Comparison of ENCODE assay signal across 12 cellular contexts in the genomic region with DNA sequence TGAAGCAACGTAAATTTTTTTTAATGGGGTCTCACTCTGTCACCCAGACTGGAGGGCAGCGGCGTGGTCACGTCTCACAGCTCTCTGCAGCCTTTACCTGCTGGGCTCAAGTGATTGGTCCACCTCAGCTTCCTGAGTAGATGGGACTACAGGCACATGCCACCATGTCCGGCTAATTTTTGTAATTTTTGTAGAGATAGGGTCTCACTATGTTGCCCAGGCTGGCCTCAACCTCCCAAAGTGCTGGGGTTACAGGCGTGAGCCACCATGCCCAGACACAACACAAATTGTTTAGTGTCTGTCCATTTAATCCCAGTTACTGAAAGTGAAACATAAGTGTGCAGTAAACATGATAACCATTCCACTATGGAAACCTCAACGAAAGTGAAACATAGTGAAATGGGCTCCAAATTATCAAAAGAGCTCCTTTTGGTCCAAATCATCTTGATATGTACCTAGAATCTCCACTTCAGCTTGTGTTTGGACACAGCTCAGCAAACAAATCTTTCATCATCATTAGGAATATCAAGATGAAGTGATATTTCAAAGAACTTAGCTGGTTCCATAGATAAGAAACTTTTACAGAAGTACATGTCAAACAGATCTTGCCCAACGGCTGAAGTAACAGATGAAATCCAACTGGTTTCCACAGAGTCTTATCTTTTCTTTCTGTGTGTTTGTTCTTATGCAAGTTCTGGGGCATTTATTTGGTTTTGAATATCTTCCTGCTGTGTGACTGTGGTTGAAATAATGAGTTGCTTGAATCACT. TPM values are rescaled to one million over a fixed set of nuclear protein-coding genes. Genes with fewer than 3 reads are reported as not detected.
A peak's percentile ranks its signal among the peaks of the same experiment; 100 is the strongest.
DNase-seq lines count a peak whose midpoint lies in the region; ATAC-seq, FAIRE-seq and TF ChIP-seq lines count a peak whose summit lies in the region.
"Had no signal": no experiment of that assay in that cellular context is flagged by ENCODE, and none has a peak within 500 bp of the region (broad histone marks: within the 10 kb centered on the region; RNA-seq: fewer than 3 reads in every experiment).

No MANE protein-coding gene starts in this region.

- FAIRE-seq in HepG2 (lab: Jason Lieb, UNC) = peak; percentile 96
- FAIRE-seq: A204.1 had no signal

- H3K4me3 ChIP-seq in SK-N-SH (ENCODE audit: low read depth in 2 of 2, low read length in 1 of 2) = no peak overlapping the region
- H3K4me3 ChIP-seq in HepG2 (replicated peaks in 1 of 3; ENCODE audit: insufficient read depth in 1 of 3, low read depth in 2 of 3, low read length in 3 of 3) = peak overlapping the region in 2 of 3 experiments; percentile 14 to 24; a peak in 3 of 6 replicates
- no peak overlapping the region for H3K4me3 ChIP-seq in upper lobe of right lung

- H4K20me1 ChIP-seq in SK-N-SH (ENCODE audit: insufficient read depth) (no peaks in the 10 kb centered on the region), HepG2 (ENCODE audit: insufficient read depth, low read length) (no peaks in the 10 kb centered on the region)

- TF ChIP-seq RAD21 in SK-N-SH (IDR thresholded peaks at IDR 0.05; ENCODE audit: low read length) (no peak), HepG2 (CRISPR knock-in tag; IDR thresholded peaks at IDR 0.05) (no peak)

- H3K4me2 ChIP-seq in SK-N-SH (no peak overlapping the region), HepG2 (ENCODE audit: low read depth, low read length) (peak overlapping the region; percentile 25)

- ATAC-seq in SK-N-SH treated with all-trans-retinoic acid at 6 μM for 48 hours (no peak), HepG2 (peak; percentile 63), upper lobe of right lung (peak; percentile 70), GM19397 (IDR thresholded peaks at IDR 0.05; ENCODE audit: unreplicated experiment) (no peak)
- ATAC-seq in stimulated activated effector memory CD8-positive, alpha-beta T cell treated with anti-CD3 and anti-CD28 coated beads, Interleukin-12 subunit alpha, Interleukin-12 subunit beta, amount 100 ng/mL, for 72 hours = no peak
- ATAC-seq: activated T-cell treated with anti-CD3 and anti-CD28 coated beads, Interleukin-2, amount 50 U/mL, for 72 hours; T-cell had no signal

- intact Hi-C loops in HepG2 (cut with micrococcal nuclease; ENCODE audit: unreplicated experiment) (no loop called here), upper lobe of right lung (cut with DNase I) (no loop called here)

- no peaks in the 10 kb centered on the region for H3K9me2 ChIP-seq in SK-N-SH

- CTCF ChIA-PET in SK-N-SH (lab: Yijun Ruan, JAX) (no interaction called here), HepG2 (lab: Yijun Ruan, JAX; ENCODE audit: low intra/inter-chr PET ratio, low total read pairs) (no interaction called here)

- BruUV-seq in HepG2 (replicated peaks; lab: Mats Ljungman, UMichigan) = no TSS peak

- H2AFZ ChIP-seq in SK-N-SH (ENCODE audit: low read depth) (0 out of 2 replicates have a peak overlapping the region, but pooled peaks have one; percentile 39), HepG2 (ENCODE audit: low read length) (peak overlapping the region; percentile 17)

- no peaks in the 10 kb centered on the region for H3K36me3 Mint-ChIP-seq in stimulated activated effector memory CD8-positive, alpha-beta T cell treated with anti-CD3 and anti-CD28 coated beads, Interleukin-12 subunit alpha, Interleukin-12 subunit beta, amount 100 ng/mL, for 72 hours
- H3K36me3 Mint-ChIP-seq: T-cell had no signal

- no peaks in the 10 kb centered on the region for H3K9me3 Mint-ChIP-seq in stimulated activated effector memory CD8-positive, alpha-beta T cell treated with anti-CD3 and anti-CD28 coated beads, Interleukin-12 subunit alpha, Interleukin-12 subunit beta, amount 100 ng/mL, for 72 hours
- H3K9me3 Mint-ChIP-seq: activated T-cell treated with anti-CD3 and anti-CD28 coated beads, Interleukin-2, amount 50 U/mL, for 72 hours; T-cell had no signal

- POLR2A ChIA-PET in SK-N-SH (lab: Yijun Ruan, JAX) (no interaction called here), HepG2 (lab: Yijun Ruan, JAX) (no interaction called here)

- no peaks in the 10 kb centered on the region for H3K36me3 ChIP-seq in SK-N-SH (replicated peaks in 1 of 2; ENCODE audit: control insufficient read depth in 1 of 2, insufficient read depth in 2 of 2, low read length in 1 of 2)
- H3K36me3 ChIP-seq in HepG2 (replicated peaks in 1 of 2; ENCODE audit: control insufficient read depth in 1 of 2, insufficient read depth in 2 of 2, low read length in 2 of 2) = no peaks in the 10 kb centered on the region
- H3K36me3 ChIP-seq in upper lobe of right lung = no peaks in the 10 kb centered on the region

- no peak for TF ChIP-seq CTCF in SK-N-SH (IDR thresholded peaks at IDR 0.05)
- TF ChIP-seq CTCF in VCaP (conservative IDR thresholded peaks at IDR 0.05) = no peak
- no peak for TF ChIP-seq CTCF in HepG2 (CRISPR knock-in tag; IDR thresholded peaks at IDR 0.05)
- TF ChIP-seq CTCF in upper lobe of right lung (IDR thresholded peaks at IDR 0.05) = no peak

- no peaks in the 10 kb centered on the region for H3K79me2 ChIP-seq in SK-N-SH (ENCODE audit: insufficient read depth)
- no peaks in the 10 kb centered on the region for H3K79me2 ChIP-seq in HepG2 (ENCODE audit: insufficient read depth, low read length)

- no peak overlapping the region for H3K27ac Mint-ChIP-seq in stimulated activated effector memory CD8-positive, alpha-beta T cell treated with anti-CD3 and anti-CD28 coated beads, Interleukin-12 subunit alpha, Interleukin-12 subunit beta, amount 100 ng/mL, for 72 hours
- H3K27ac Mint-ChIP-seq: activated T-cell treated with anti-CD3 and anti-CD28 coated beads, Interleukin-2, amount 50 U/mL, for 72 hours; T-cell had no signal

- no peak for TF ChIP-seq EP300 in SK-N-SH (IDR thresholded peaks at IDR 0.05; ENCODE audit: borderline replicate concordance in 1 of 2, low read depth in 1 of 2, low read length in 1 of 2)
- TF ChIP-seq EP300 in HepG2 (IDR thresholded peaks at IDR 0.05; ENCODE audit: low read depth in 2 of 2, low read length in 2 of 2) = peak in 1 of 2 experiments; percentile 84; a peak in 1 of 4 replicates
- TF ChIP-seq EP300 in HepG2 (CRISPR knock-in tag; IDR thresholded peaks at IDR 0.05; ENCODE audit: borderline replicate concordance) = no peak

- no peaks in the 10 kb centered on the region for H3K4me1 Mint-ChIP-seq in stimulated activated effector memory CD8-positive, alpha-beta T cell treated with anti-CD3 and anti-CD28 coated beads, Interleukin-12 subunit alpha, Interleukin-12 subunit beta, amount 100 ng/mL, for 72 hours

- no peak overlapping the region for H3K4me3 Mint-ChIP-seq in stimulated activated effector memory CD8-positive, alpha-beta T cell treated with anti-CD3 and anti-CD28 coated beads, Interleukin-12 subunit alpha, Interleukin-12 subunit beta, amount 100 ng/mL, for 72 hours
- H3K4me3 Mint-ChIP-seq: T-cell had no signal

- TF ChIP-seq POLR2A in HepG2 (IDR thresholded peaks at IDR 0.05; ENCODE audit: insufficient read depth in 1 of 2, low read depth in 2 of 2, low read length in 2 of 2) = no peak

- H3F3A ChIP-seq in SK-N-SH (replicated peaks; ENCODE audit: insufficient read depth) = no peaks in the 10 kb centered on the region

- no peaks in the 10 kb centered on the region for H3K27me3 ChIP-seq in SK-N-SH (ENCODE audit: insufficient read depth)
- no peaks in the 10 kb centered on the region for H3K27me3 ChIP-seq in HepG2 (ENCODE audit: control insufficient read depth in 1 of 2, insufficient read depth in 2 of 2, low read length in 2 of 2)
- H3K27me3 ChIP-seq in upper lobe of right lung = no peaks in the 10 kb centered on the region

- H3K4me1 ChIP-seq in SK-N-SH (ENCODE audit: control insufficient read depth in 1 of 2, insufficient read depth in 2 of 2, low read depth in 1 of 2, low read length in 1 of 2) = no peaks in the 10 kb centered on the region; a peak in 1 of 4 replicates
- H3K4me1 ChIP-seq in HepG2 (ENCODE audit: insufficient read depth, low read length) = peaks cover 34% of the 10 kb centered on the region
- H3K4me1 ChIP-seq in upper lobe of right lung = peaks cover 6% of the 10 kb centered on the region

- 91% methylated on average over 8 of the region's 8 CpGs for WGBS in SK-N-SH (ENCODE audit: low lambda C conversion rate)
- WGBS in HepG2 (ENCODE audit: low lambda C conversion rate) = 42% methylated on average over 8 of the region's 8 CpGs

- H3K9ac ChIP-seq in SK-N-SH (no peak overlapping the region), HepG2 (ENCODE audit: insufficient read depth, low read depth, low read length) (no peak overlapping the region)

- DNase-seq in SK-N-SH = no peak
- DNase-seq in HepG2 (ENCODE audit: low spot score) = peak; percentile 81
- DNase-seq in upper lobe of right lung = no peak
- no peak for DNase-seq in NAMALWA (ENCODE audit: low spot score)
- no peak for DNase-seq in stimulated activated effector memory CD8-positive, alpha-beta T cell treated with anti-CD3 and anti-CD28 coated beads, Interleukin-12 subunit alpha, Interleukin-12 subunit beta, amount 100 ng/mL, for 72 hours (ENCODE audit: low spot score in 2 of 2)
- DNase-seq: activated T-cell treated with anti-CD3 and anti-CD28 coated beads, Interleukin-2, amount 50 U/mL, for 72 hours; NCI-H446 treated with DMSO at 0.1 percent for 48 hours; T-cell had no signal

- H3K27ac ChIP-seq in SK-N-SH (ENCODE audit: low read depth in 2 of 2, low read length in 1 of 2) (no peak overlapping the region), VCaP (peak overlapping the region; percentile 95), HepG2 (ENCODE audit: extremely low read length, insufficient read depth, low read length) (no peak overlapping the region), upper lobe of right lung (peak overlapping the region; percentile 4)

- no peaks in the 10 kb centered on the region for H3K9me3 ChIP-seq in SK-N-SH
- H3K9me3 ChIP-seq in HepG2 (ENCODE audit: low read length) = no peaks in the 10 kb centered on the region
- H3K9me3 ChIP-seq in upper lobe of right lung = no peaks in the 10 kb centered on the region

- in situ Hi-C loops in HepG2 (cut with HindIII; ENCODE audit: extremely low pct_ligation_motif_present, low pct_unique_long_range_greater_than_20kb) = no loop called here

RNA-seq across cellular contexts. Expression of gene PLPP1, which starts 41.2 kb away (rescaled TPM):
- 32.8 and 37.5 TPM in 2 replicates for polyA plus RNA-seq in SK-N-SH (2012; rRNA removed)
- polyA plus RNA-seq in SK-N-SH (2012; cell fraction: cytosol; rRNA removed) = 35.9 and 37.2 TPM in 2 replicates
- 29.0 and 70.5 TPM in 2 replicates for polyA plus RNA-seq in SK-N-SH (2012; cell fraction: nucleus; rRNA removed)
- total RNA-seq in HepG2 (2016; rRNA removed; fragmentation: Illumina TruSeq; extraction: Trizol) = 5.2 and 7.3 TPM in 2 replicates
- total RNA-seq in HepG2 (2016; cell fraction: cytosol; rRNA removed; fragmentation: Illumina TruSeq; extraction: Trizol; ENCODE audit: low read depth) = 5.0 and 6.0 TPM in 2 replicates
- total RNA-seq in HepG2 (2016; cell fraction: insoluble cytoplasmic fraction; rRNA removed; fragmentation: Illumina TruSeq; extraction: Trizol) = 4.9 and 6.7 TPM in 2 replicates
- 5.1 and 5.2 TPM in 2 replicates for total RNA-seq in HepG2 (2016; cell fraction: membrane; rRNA removed; fragmentation: Illumina TruSeq; extraction: Trizol)
- total RNA-seq in HepG2 (2016; cell fraction: nucleus; rRNA removed; fragmentation: Illumina TruSeq; extraction: Trizol) = 6.7 and 7.7 TPM in 2 replicates
- 12.1 and 13.3 TPM in 2 replicates for polyA plus RNA-seq in HepG2 (2011; rRNA removed)
- 10.1 and 15.8 TPM in 2 replicates for polyA plus RNA-seq in HepG2 (2011; cell fraction: cytosol; rRNA removed)
- polyA plus RNA-seq in HepG2 (2011; cell fraction: nucleus; rRNA removed) = 4.3 and 6.7 TPM in 2 replicates
- polyA plus RNA-seq in HepG2 (2012) = 6.0 and 7.3 TPM in 2 replicates
- polyA plus RNA-seq in HepG2 (2016; cell fraction: cytosol; fragmentation: Illumina TruSeq; extraction: Trizol; ENCODE audit: low read depth) = 3.4 and 4.9 TPM in 2 replicates
- 6.3 and 7.1 TPM in 2 replicates for polyA plus RNA-seq in HepG2 (2016; cell fraction: insoluble cytoplasmic fraction; fragmentation: Illumina TruSeq; extraction: Trizol; ENCODE audit: low read depth)
- polyA plus RNA-seq in HepG2 (2016; cell fraction: membrane; fragmentation: Illumina TruSeq; extraction: Trizol; ENCODE audit: low read depth) = 3.3 and 4.3 TPM in 2 replicates
- polyA plus RNA-seq in HepG2 (2016; cell fraction: nucleus; fragmentation: Illumina TruSeq; extraction: Trizol; ENCODE audit: insufficient read depth, low read depth) = 10.3 and 13.9 TPM in 2 replicates
- polyA minus RNA-seq in HepG2 (2011; rRNA and poly(A)+ RNA removed; ENCODE audit: low replicate concordance) = 9.0 and 9.6 TPM in 2 replicates
- polyA minus RNA-seq in HepG2 (2011; cell fraction: cytosol; rRNA and poly(A)+ RNA removed) = 8.2 and 9.3 TPM in 2 replicates
- 7.9 and 9.8 TPM in 2 replicates for polyA minus RNA-seq in HepG2 (2011; cell fraction: nucleus; rRNA and poly(A)+ RNA removed)
- total RNA-seq in upper lobe of right lung = 56.1 TPM

Comparison
In these comparisons a context has a peak if more than half of its experiments do, and no peak if none do; other contexts are left out.
1. H3K27ac ChIP-seq: peak in VCaP (single experiment) and upper lobe of right lung (single experiment); none in SK-N-SH (0 of 2) and HepG2 (single experiment).
2. H3K4me3 ChIP-seq: peak in HepG2 (2 of 3); none in SK-N-SH (0 of 2) and upper lobe of right lung (single experiment).
3. ATAC-seq: peak in HepG2 (single experiment) and upper lobe of right lung (single experiment); none in SK-N-SH treated with all-trans-retinoic acid at 6 μM for 48 hours (single experiment), GM19397 (single experiment) and stimulated activated effector memory CD8-positive, alpha-beta T cell treated with anti-CD3 and anti-CD28 coated beads, Interleukin-12 subunit alpha, Interleukin-12 subunit beta, amount 100 ng/mL, for 72 hours (single experiment).